Comparison of ENCODE assay signal across 1 cellular context in genomic region chr19:4815426-4816387, GRCh38.
TF ChIP-seq lines count a peak whose summit lies in the region.

No MANE protein-coding gene starts in this region.

TF ChIP-seq in GM12878, 131 proteins besides CTCF, POLR2A, EP300 and RAD21 (continued from another document):
- TF ChIP-seq E2F8 (IDR thresholded peaks at IDR 0.05; ENCODE audit: low read depth, partially characterized antibody) (peak; percentile 35), POLR2AphosphoS5 (IDR thresholded peaks at IDR 0.05; ENCODE audit: low read length) (peak; percentile 24; the same call in 1 of the 2 replicates), USF2 (IDR thresholded peaks at IDR 0.05; ENCODE audit: borderline replicate concordance, low read depth, low read length) (peak; percentile 84), YBX1 (IDR thresholded peaks at IDR 0.05) (no peak), MXI1 (IDR thresholded peaks at IDR 0.05; ENCODE audit: low read depth, low read length) (peak; percentile 55; the same call in 1 of the 2 replicates), PML (IDR thresholded peaks at IDR 0.05; ENCODE audit: low read length) (0 out of 2 replicates have a peak, but pooled peaks have one; percentile 40), LARP7 (IDR thresholded peaks at IDR 0.05) (0 out of 2 replicates have a peak, but pooled peaks have one; percentile 51), BHLHE40 (IDR thresholded peaks at IDR 0.05; ENCODE audit: borderline replicate concordance in 1 of 2, low read depth in 2 of 2, low read length in 1 of 2) (peak in 1 of 2 experiments; percentile 24; a peak in 1 of 4 replicates), NFIC (IDR thresholded peaks at IDR 0.05; ENCODE audit: low read depth, low read length) (no peak), SRF (IDR thresholded peaks at IDR 0.05; ENCODE audit: low read depth in 2 of 2, low read length in 2 of 2) (peak in 1 of 2 experiments; percentile 91; a peak in 2 of 4 replicates), IKZF1 (conservative IDR thresholded peaks at IDR 0.05) (peak; percentile 45; the same call in 1 of the 2 replicates), ZBED1 (IDR thresholded peaks at IDR 0.05; ENCODE audit: borderline replicate concordance) (no peak; the same call in 1 of the 2 replicates), MYB (IDR thresholded peaks at IDR 0.05; ENCODE audit: borderline replicate concordance, low read depth, low read length) (no peak), WRNIP1 (IDR thresholded peaks at IDR 0.05; ENCODE audit: borderline replicate concordance, low read depth, low read length) (no peak), TBL1XR1 (IDR thresholded peaks at IDR 0.05; ENCODE audit: low read depth, low read length) (no peak), HDGF (IDR thresholded peaks at IDR 0.05) (0 out of 2 replicates have a peak, but pooled peaks have one; percentile 11), STAT1 (conservative IDR thresholded peaks at IDR 0.05) (0 out of 2 replicates have a peak, but pooled peaks have one; percentile 22), SP1 (IDR thresholded peaks at IDR 0.05; ENCODE audit: low read depth, low read length) (no peak), E2F4 (IDR thresholded peaks at IDR 0.05; ENCODE audit: low read depth, low read length) (no peak), MAX (IDR thresholded peaks at IDR 0.05; ENCODE audit: low read depth, low read length) (peak; percentile 90), IRF5 (IDR thresholded peaks at IDR 0.05; ENCODE audit: borderline replicate concordance) (no peak), CBX3 (IDR thresholded peaks at IDR 0.05; ENCODE audit: borderline replicate concordance, low read depth) (no peak), BACH1 (IDR thresholded peaks at IDR 0.05; ENCODE audit: borderline replicate concordance) (0 out of 2 replicates have a peak, but pooled peaks have one; percentile 9), ELK1 (IDR thresholded peaks at IDR 0.05; ENCODE audit: low read depth, low read length) (0 out of 2 replicates have a peak, but pooled peaks have one; percentile 38), SKIL (IDR thresholded peaks at IDR 0.05; ENCODE audit: low read depth, poor library complexity, severe bottlenecking) (no peak), PKNOX1 (IDR thresholded peaks at IDR 0.05) (no peak), CHD2 (IDR thresholded peaks at IDR 0.05; ENCODE audit: borderline replicate concordance, low read depth, low read length) (peak; percentile 46; the same call in 1 of the 2 replicates), GABPA (IDR thresholded peaks at IDR 0.05; ENCODE audit: low read depth) (peak; percentile 71), JUNB (IDR thresholded peaks at IDR 0.05) (no peak), TCF3 (IDR thresholded peaks at IDR 0.05; ENCODE audit: borderline replicate concordance, insufficient read depth, low read depth, low read length) (no peak), RAD51 (IDR thresholded peaks at IDR 0.05) (peak; percentile 90), USF1 (IDR thresholded peaks at IDR 0.05; ENCODE audit: borderline replicate concordance, extremely low read length, insufficient read depth, low read depth, low read length) (peak; percentile 91), SIX5 (IDR thresholded peaks at IDR 0.05; ENCODE audit: low read depth, low read length, severe bottlenecking) (peak; percentile 78), FOS (IDR thresholded peaks at IDR 0.05; ENCODE audit: borderline replicate concordance, extremely low read depth, insufficient read length) (no peak), RBBP5 (conservative IDR thresholded peaks at IDR 0.05) (no peak), IRF4 (IDR thresholded peaks at IDR 0.05; ENCODE audit: low read depth, low read length) (no peak), CHD1 (IDR thresholded peaks at IDR 0.05; ENCODE audit: low read depth, low read length) (no peak), CREB1 (IDR thresholded peaks at IDR 0.05; ENCODE audit: low read depth) (0 out of 2 replicates have a peak, but pooled peaks have one; percentile 57), POLR2AphosphoS2 (IDR thresholded peaks at IDR 0.05; ENCODE audit: low read depth, low read length) (0 out of 2 replicates have a peak, but pooled peaks have one; percentile 17)
